Comparison of ENCODE assay signal across 19 cellular contexts in genomic region chr18:7980136-7980535, GRCh38.
DNase-seq lines count a peak whose midpoint lies in the region; ATAC-seq, FAIRE-seq and TF ChIP-seq lines count a peak whose summit lies in the region.
"Had no signal": no experiment of that assay in that cellular context is flagged by ENCODE, and none has a peak within 500 bp of the region (broad histone marks: within the 10 kb centered on the region; RNA-seq: fewer than 3 reads in every experiment).

No MANE protein-coding gene starts in this region.

- no peaks in the 10 kb centered on the region for H3K36me3 Mint-ChIP-seq in nephron progenitor cell (ENCODE audit: low read depth)
- H3K36me3 Mint-ChIP-seq: natural killer cell treated with Interleukin-12 subunit alpha and Interleukin-12 subunit beta and Interleukin-15 and Interleukin-18, amount 100 ng/mL, for 72 hours had no signal

- H3K4me3 ChIP-seq in GM06990 (replicated peaks; ENCODE audit: low read depth, low read length): no peak overlapping the region
- H3K4me3 ChIP-seq in bronchial epithelial cell (ENCODE audit: low read depth, low read length): no peak overlapping the region
- H3K4me3 ChIP-seq: GM23248, left ventricle myocardium inferior, SJSA1, smooth muscle cell had no signal

- no peak for ATAC-seq in HG02571 (IDR thresholded peaks at IDR 0.05; ENCODE audit: unreplicated experiment)
- ATAC-seq: activated T-cell treated with anti-CD3 and anti-CD28 coated beads, Interleukin-2, amount 50 U/mL, for 72 hours; natural killer cell treated with Interleukin-12 subunit alpha and Interleukin-12 subunit beta and Interleukin-15 and Interleukin-18, amount 100 ng/mL, for 72 hours had no signal

- TF ChIP-seq CTCF in GM06990 (IDR thresholded peaks at IDR 0.05; ENCODE audit: insufficient read depth, low read length, poor library complexity, severe bottlenecking) (peak; percentile 32), LNCAP (IDR thresholded peaks at IDR 0.05) (peak; percentile 13; the same call in 1 of the 2 replicates), bronchial epithelial cell (IDR thresholded peaks at IDR 0.05; ENCODE audit: insufficient read depth, low read length, severe bottlenecking) (peak; percentile 32), nephron progenitor cell (IDR thresholded peaks at IDR 0.05) (no peak)

- no peaks in the 10 kb centered on the region for H3K9me3 Mint-ChIP-seq in nephron progenitor cell
- H3K9me3 Mint-ChIP-seq: activated T-cell treated with anti-CD3 and anti-CD28 coated beads, Interleukin-2, amount 50 U/mL, for 72 hours had no signal

- H3K36me3 ChIP-seq in GM06990 (ENCODE audit: control insufficient read depth, insufficient read depth, low read length) (no peaks in the 10 kb centered on the region), bronchial epithelial cell (ENCODE audit: control insufficient read depth, insufficient read depth, low read length) (no peaks in the 10 kb centered on the region)
- H3K36me3 ChIP-seq: SJSA1 had no signal

- H3K4me3 Mint-ChIP-seq in nephron progenitor cell: no peak overlapping the region
- H3K4me3 Mint-ChIP-seq: activated T-cell treated with anti-CD3 and anti-CD28 coated beads, Interleukin-2, amount 50 U/mL, for 72 hours; natural killer cell treated with Interleukin-12 subunit alpha and Interleukin-12 subunit beta and Interleukin-15 and Interleukin-18, amount 100 ng/mL, for 72 hours had no signal

- peak overlapping the region; percentile 28 for H3K27ac Mint-ChIP-seq in nephron progenitor cell
- H3K27ac Mint-ChIP-seq: activated T-cell treated with anti-CD3 and anti-CD28 coated beads, Interleukin-2, amount 50 U/mL, for 72 hours; natural killer cell treated with Interleukin-12 subunit alpha and Interleukin-12 subunit beta and Interleukin-15 and Interleukin-18, amount 100 ng/mL, for 72 hours had no signal

- H3K27me3 Mint-ChIP-seq in nephron progenitor cell (ENCODE audit: low read depth, poor library complexity): no peaks in the 10 kb centered on the region
- H3K27me3 Mint-ChIP-seq: natural killer cell treated with Interleukin-12 subunit alpha and Interleukin-12 subunit beta and Interleukin-15 and Interleukin-18, amount 100 ng/mL, for 72 hours had no signal

- H3K27me3 ChIP-seq in GM06990 (replicated peaks; ENCODE audit: control insufficient read depth, insufficient read depth, low read length) (no peaks in the 10 kb centered on the region), bronchial epithelial cell (ENCODE audit: control insufficient read depth, insufficient read depth, low read length) (no peaks in the 10 kb centered on the region)
- H3K27me3 ChIP-seq: SJSA1 had no signal

- DNase-seq in GM06990 (ENCODE audit: extremely low read depth, insufficient read length) (no peak), bronchial epithelial cell (ENCODE audit: low read depth) (peak; percentile 7), nephron progenitor cell (no peak), NCI-H2196 (lab: John Stamatoyannopoulos, UW; ENCODE audit: unreplicated experiment) (no peak), NCI-H748 treated with DMSO at 0.1 percent for 48 hours (lab: John Stamatoyannopoulos, UW) (no peak)
- DNase-seq: activated CD4-positive, CD25-positive, alpha-beta regulatory T cell treated with anti-CD3 and anti-CD28 coated beads, Interleukin-2, amount 50 U/mL, for 72 hours; activated T-cell treated with anti-CD3 and anti-CD28 coated beads, Interleukin-2, amount 50 U/mL, for 72 hours; anterior cingulate cortex; COR-L47; GM23248; left ventricle myocardium inferior; NCI-H1105 treated with DMSO at 0.1 percent for 48 hours; NCI-H774 had no signal

- FAIRE-seq in bronchial epithelial cell (lab: Jason Lieb, UNC): no peak
- FAIRE-seq: GM12892 had no signal

- peaks cover 27% of the 10 kb centered on the region for H3K4me1 Mint-ChIP-seq in nephron progenitor cell
